In genomic region chr18:9925369-9925768, GRCh38 we compare ENCODE assay signal across 19 cellular contexts. TPM values are rescaled to one million over a fixed set of nuclear protein-coding genes. Genes with fewer than 3 reads are reported as not detected.
A peak's percentile ranks its signal among the peaks of the same experiment; 100 is the strongest.
DNase-seq lines count a peak whose midpoint lies in the region; ATAC-seq and TF ChIP-seq lines count a peak whose summit lies in the region.
"Had no signal": no experiment of that assay in that cellular context is flagged by ENCODE, and none has a peak within 500 bp of the region (broad histone marks: within the 10 kb centered on the region; RNA-seq: fewer than 3 reads in every experiment).

No MANE protein-coding gene starts in this region.

- no peaks in the 10 kb centered on the region for H3K36me3 ChIP-seq in BLaER1
- no peaks in the 10 kb centered on the region for H3K36me3 ChIP-seq in mucosa of descending colon (ENCODE audit: low read depth)
- H3K36me3 ChIP-seq: SJCRH30, uterus had no signal

- H3K27me3 Mint-ChIP-seq in osteocyte (ENCODE audit: unreplicated experiment), result no peaks in the 10 kb centered on the region
- H3K27me3 Mint-ChIP-seq: activated CD4-positive, alpha-beta memory T cell treated with anti-CD3 and anti-CD28 coated beads for 36 hours; stimulated activated naive B cell treated with anti-CD40 and anti-IgM and Interleukin-4, amounts not matched to agents 10 μg/mL and 1 μg/mL and 100 μg/mL, for 72 hours had no signal

- no peak for ATAC-seq in mucosa of descending colon
- ATAC-seq: stimulated activated naive B cell treated with anti-CD40 and anti-IgM and Interleukin-4, amounts not matched to agents 10 μg/mL and 1 μg/mL and 100 μg/mL, for 72 hours had no signal

- H3K4me3 ChIP-seq in BLaER1 (no peak overlapping the region), fibroblast of pulmonary artery (replicated peaks; ENCODE audit: low read depth, low read length) (no peak overlapping the region), mucosa of descending colon (no peak overlapping the region)
- H3K4me3 ChIP-seq: SJCRH30, uterus had no signal

- no peak overlapping the region for H3K27ac ChIP-seq in BLaER1
- H3K27ac ChIP-seq: SJCRH30, uterus had no signal

- H3K4me2 ChIP-seq in BLaER1, result peak overlapping the region; percentile 61

- H3K4me1 ChIP-seq in BLaER1 (peaks cover 78% of the 10 kb centered on the region), mucosa of descending colon (ENCODE audit: low read depth) (peaks cover 39% of the 10 kb centered on the region)

- no peaks in the 10 kb centered on the region for H3K36me3 Mint-ChIP-seq in osteocyte (ENCODE audit: unreplicated experiment)
- H3K36me3 Mint-ChIP-seq: activated CD4-positive, alpha-beta memory T cell treated with anti-CD3 and anti-CD28 coated beads for 36 hours had no signal

- H4K20me1 ChIP-seq in BLaER1, result peaks cover 100% of the 10 kb centered on the region

- H3K4me3 Mint-ChIP-seq in osteocyte (ENCODE audit: unreplicated experiment), result no peak overlapping the region
- H3K4me3 Mint-ChIP-seq: activated CD4-positive, alpha-beta memory T cell treated with anti-CD3 and anti-CD28 coated beads for 36 hours; stimulated activated naive B cell treated with anti-CD40 and anti-IgM and Interleukin-4, amounts not matched to agents 10 μg/mL and 1 μg/mL and 100 μg/mL, for 72 hours had no signal

- H3K4me1 Mint-ChIP-seq in osteocyte (ENCODE audit: unreplicated experiment), result peaks cover 60% of the 10 kb centered on the region

- in situ Hi-C loops in ACHN (cut with HindIII; ENCODE audit: low pct_ligation_motif_present, low pct_unique_long_range_greater_than_20kb, low sequenced_read_pairs), result no loop called here

- H3K9me3 Mint-ChIP-seq in osteocyte (ENCODE audit: unreplicated experiment), result no peaks in the 10 kb centered on the region
- H3K9me3 Mint-ChIP-seq: activated CD4-positive, alpha-beta memory T cell treated with anti-CD3 and anti-CD28 coated beads for 36 hours; stimulated activated naive B cell treated with anti-CD40 and anti-IgM and Interleukin-4, amounts not matched to agents 10 μg/mL and 1 μg/mL and 100 μg/mL, for 72 hours had no signal

- no peak overlapping the region for H3K9ac ChIP-seq in BLaER1

- intact Hi-C loops in mucosa of descending colon (cut with DNase I, micrococcal nuclease), result loop anchor here in 1 of 2 donors (10.0 kb wide), 1 partner anchor 161 kb away; no protein-coding TSS in a partner anchor

- no peaks in the 10 kb centered on the region for H3K27me3 ChIP-seq in BLaER1
- H3K27me3 ChIP-seq: SJCRH30, uterus had no signal

- no peaks in the 10 kb centered on the region for H3K9me3 ChIP-seq in BLaER1
- no peaks in the 10 kb centered on the region for H3K9me3 ChIP-seq in mucosa of descending colon
- H3K9me3 ChIP-seq: SJCRH30, uterus had no signal

- TF ChIP-seq CTCF in fibroblast of pulmonary artery (IDR thresholded peaks at IDR 0.05; ENCODE audit: low read length, missing control alignments), result no peak
- no peak for TF ChIP-seq CTCF in osteocyte (IDR thresholded peaks at IDR 0.05)
- no peak for TF ChIP-seq CTCF in mucosa of descending colon (IDR thresholded peaks at IDR 0.05)

- peak; percentile 42 for DNase-seq in amniotic epithelial cell (ENCODE audit: low read depth)
- peak; percentile 61 for DNase-seq in fibroblast of pulmonary artery (ENCODE audit: low read depth)
- no peak for DNase-seq in osteocyte (ENCODE audit: extremely low spot score, unreplicated experiment)
- DNase-seq in NOMO-1 treated with dmso at 0.1 percent for 144 hours (lab: John Stamatoyannopoulos, UW; ENCODE audit: unreplicated experiment), result no peak
- DNase-seq in mucosa of descending colon, result no peak
- DNase-seq in glomerular visceral epithelial cell (ENCODE audit: extremely low spot score), result no peak
- no peak for DNase-seq in ACHN
- DNase-seq: activated CD4-positive, alpha-beta memory T cell treated with anti-CD3 and anti-CD28 coated beads for 36 hours; effector CD8-positive, alpha-beta T cell; glutamatergic neuron; kidney glomerular epithelial cell; NCI-H1092 treated with DMSO at 0.1 percent for 48 hours; NCI-H2171 treated with DMSO at 0.1 percent for 48 hours; right cardiac atrium; SJCRH30; stimulated activated naive B cell treated with anti-CD40 and anti-IgM and Interleukin-4, amounts not matched to agents 10 μg/mL and 1 μg/mL and 100 μg/mL, for 72 hours; uterus had no signal

- peak overlapping the region; percentile 67 for H3K27ac Mint-ChIP-seq in osteocyte (ENCODE audit: unreplicated experiment)
- H3K27ac Mint-ChIP-seq: activated CD4-positive, alpha-beta memory T cell treated with anti-CD3 and anti-CD28 coated beads for 36 hours; stimulated activated naive B cell treated with anti-CD40 and anti-IgM and Interleukin-4, amounts not matched to agents 10 μg/mL and 1 μg/mL and 100 μg/mL, for 72 hours had no signal

RNA-seq across cellular contexts. Expression of gene VAPA, which starts 11.6 kb away (rescaled TPM):
- total RNA-seq in osteocyte (157 and 163 TPM in 2 replicates), mucosa of descending colon (100 to 1,000 TPM; 240 to 333 (median 273) TPM)

RNA-seq across cellular contexts. Expression of gene TXNDC2, which starts 39.6 kb away (rescaled TPM):
- total RNA-seq in osteocyte (0.11 and 0.29 TPM in 2 replicates), mucosa of descending colon (under 1 TPM in 1 of 3 donors, not detected in 2; 0.28 TPM)
- total RNA-seq: activated CD4-positive, alpha-beta memory T cell treated with anti-CD3 and anti-CD28 coated beads for 36 hours; myocyte had no signal

Comparison
In these comparisons a context has a peak if more than half of its experiments do, and no peak if none do; other contexts are left out.
1. DNase-seq: peak in amniotic epithelial cell (single experiment) and fibroblast of pulmonary artery (single experiment); none in osteocyte (single experiment), NOMO-1 treated with dmso at 0.1 percent for 144 hours (single experiment), mucosa of descending colon (0 of 3), glomerular visceral epithelial cell (single experiment) and ACHN (single experiment).